In the genomic region with DNA sequence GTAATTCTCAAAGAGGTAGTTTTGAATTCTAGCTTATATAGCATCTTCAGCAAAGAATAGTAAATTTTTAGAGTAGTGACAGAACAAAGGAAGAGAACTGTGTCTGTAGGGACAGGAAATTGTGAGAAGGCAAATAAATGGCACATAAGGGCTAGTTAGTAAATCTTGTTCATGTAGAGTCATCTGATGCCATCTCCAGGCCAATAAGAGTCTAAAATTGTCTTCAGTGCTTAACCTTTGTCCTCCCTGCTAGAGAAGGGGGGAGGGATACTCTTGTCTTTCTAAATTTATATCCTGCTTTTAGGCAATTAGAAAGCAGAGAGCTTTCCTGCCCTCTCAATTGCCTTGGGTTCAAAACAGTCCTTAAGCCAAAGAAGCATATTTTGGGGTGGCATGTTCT, we compare ENCODE assay signal across 20 cellular contexts.
DNase-seq lines count a peak whose midpoint lies in the region; ATAC-seq, FAIRE-seq and TF ChIP-seq lines count a peak whose summit lies in the region.
"Had no signal": no experiment of that assay in that cellular context is flagged by ENCODE, and none has a peak within 500 bp of the region (broad histone marks: within the 10 kb centered on the region; RNA-seq: fewer than 3 reads in every experiment).

No MANE protein-coding gene starts in this region.

- H3K4me1 ChIP-seq in kidney (ENCODE audit: control insufficient read depth in 1 of 2, insufficient read depth in 1 of 2, low read depth in 1 of 2, low read length in 2 of 2) (no peaks in the 10 kb centered on the region), trophoblast cell (ENCODE audit: control insufficient read depth in 1 of 2, insufficient read depth in 2 of 2, low read length in 2 of 2) (peaks cover 5% of the 10 kb centered on the region in 2 experiments), SJCRH30 (no peaks in the 10 kb centered on the region)
- H3K4me1 ChIP-seq: A549 had no signal

- no peaks in the 10 kb centered on the region for H3K79me1 ChIP-seq in trophoblast cell (ENCODE audit: low read length)

- H2AK5ac ChIP-seq in trophoblast cell (ENCODE audit: low read length): no peak overlapping the region

- no peak overlapping the region for H3K4ac ChIP-seq in trophoblast cell (ENCODE audit: low read depth, low read length)

- no peak overlapping the region for H4K91ac ChIP-seq in trophoblast cell (ENCODE audit: low read depth, low read length)

- H4K8ac ChIP-seq in trophoblast cell (ENCODE audit: low read depth, low read length): no peak overlapping the region

- no peak overlapping the region for H3K18ac ChIP-seq in trophoblast cell (ENCODE audit: low read length)

- no peak overlapping the region for H2BK12ac ChIP-seq in trophoblast cell (ENCODE audit: low read length)

- FAIRE-seq in kidney (lab: Jason Lieb, UNC): no peak
- FAIRE-seq: A549, GM19239, H1, K562 had no signal

- H3K9ac ChIP-seq in kidney (ENCODE audit: low read length in 2 of 2) (no peak overlapping the region), trophoblast cell (ENCODE audit: low read length) (no peak overlapping the region)

- H3K36me3 ChIP-seq in kidney (ENCODE audit: control insufficient read depth in 1 of 2, insufficient read depth in 2 of 2, low read length in 2 of 2): no peaks in the 10 kb centered on the region
- no peaks in the 10 kb centered on the region for H3K36me3 ChIP-seq in trophoblast cell (ENCODE audit: control insufficient read depth in 1 of 2, insufficient read depth in 2 of 2, low read length in 2 of 2)
- H3K36me3 ChIP-seq in SJCRH30: no peaks in the 10 kb centered on the region

- H2AFZ ChIP-seq in trophoblast cell (ENCODE audit: insufficient read depth, low read length, poor library complexity): no peak overlapping the region

- H3K79me2 ChIP-seq in trophoblast cell (ENCODE audit: control insufficient read depth, insufficient read depth, low read length, poor library complexity): no peaks in the 10 kb centered on the region

- H2BK120ac ChIP-seq in trophoblast cell (ENCODE audit: insufficient read depth, low read length, poor library complexity): no peak overlapping the region

- no peak overlapping the region for H2BK5ac ChIP-seq in trophoblast cell (ENCODE audit: low read depth, low read length, poor library complexity)

- DNase-seq in left ventricle myocardium superior (no peak), cardiac septum (ENCODE audit: low spot score) (no peak), NCI-H69 (lab: John Stamatoyannopoulos, UW) (peak; percentile 9), foreskin melanocyte (peak; percentile 23), kidney (no peak), trophoblast cell (no peak), SJCRH30 (no peak)
- DNase-seq: EL, MM.1S, NCI-H1048, NCI-H1694, NCI-H2081 treated with DMSO at 0.1 percent for 48 hours, NCI-H446 treated with DMSO at 0.1 percent for 48 hours, NCI-H526 treated with DMSO at 0.1 percent for 48 hours, SHP77 had no signal

- no peak overlapping the region for H3K4me3 ChIP-seq in kidney (ENCODE audit: low read length in 2 of 2)
- H3K4me3 ChIP-seq in trophoblast cell (ENCODE audit: low read depth, low read length): no peak overlapping the region
- no peak overlapping the region for H3K4me3 ChIP-seq in SJCRH30
- H3K4me3 ChIP-seq: A549, K562, SK-N-MC had no signal

- ATAC-seq in left ventricle myocardium superior: peak; percentile 52
- ATAC-seq: A549, K562 had no signal

- intact Hi-C loops in left ventricle myocardium superior (cut with micrococcal nuclease): no loop called here
- intact Hi-C loops in cardiac septum (cut with DNase I): no loop called here
- intact Hi-C loops in kidney (cut with DNase I): no loop called here

- no peak overlapping the region for H3K23ac ChIP-seq in trophoblast cell (ENCODE audit: low read length)

- H3K9me3 ChIP-seq in kidney (ENCODE audit: control insufficient read depth in 1 of 2, low read length in 2 of 2) (peaks cover 2 to 3% of the 10 kb centered on the region in 2 donors), trophoblast cell (ENCODE audit: insufficient read depth, low read depth, low read length) (no peaks in the 10 kb centered on the region), SJCRH30 (replicated peaks) (no peaks in the 10 kb centered on the region)
- H3K9me3 ChIP-seq: A549 had no signal

- no peak overlapping the region for H3K14ac ChIP-seq in trophoblast cell (ENCODE audit: low read length)

- H3K27ac ChIP-seq in kidney (ENCODE audit: low read depth in 2 of 2, low read length in 2 of 2) (no peak overlapping the region), trophoblast cell (ENCODE audit: low read depth, low read length) (no peak overlapping the region), SJCRH30 (no peak overlapping the region)
- H3K27ac ChIP-seq: A549, SK-N-MC had no signal

- TF ChIP-seq CTCF in kidney (IDR thresholded peaks at IDR 0.05; ENCODE audit: borderline replicate concordance, extremely low read depth, insufficient read depth): no peak

- no peaks in the 10 kb centered on the region for H3K27me3 ChIP-seq in trophoblast cell (ENCODE audit: insufficient read depth, low read length)
- H3K27me3 ChIP-seq in SJCRH30: no peaks in the 10 kb centered on the region

- no peak overlapping the region for H3K4me2 ChIP-seq in trophoblast cell (ENCODE audit: low read length)
- H3K4me2 ChIP-seq: A549 had no signal

- H4K12ac ChIP-seq in trophoblast cell (ENCODE audit: low read depth, low read length): no peak overlapping the region

Comparison
In these comparisons a context has a peak if more than half of its experiments do, and no peak if none do; other contexts are left out.
1. DNase-seq: peak in NCI-H69 (single experiment) and foreskin melanocyte (single experiment); none in left ventricle myocardium superior (single experiment), cardiac septum (single experiment), kidney (single experiment), trophoblast cell (0 of 2) and SJCRH30 (0 of 2).